ENCODE assay signal across 9 cellular contexts in the genomic region with DNA sequence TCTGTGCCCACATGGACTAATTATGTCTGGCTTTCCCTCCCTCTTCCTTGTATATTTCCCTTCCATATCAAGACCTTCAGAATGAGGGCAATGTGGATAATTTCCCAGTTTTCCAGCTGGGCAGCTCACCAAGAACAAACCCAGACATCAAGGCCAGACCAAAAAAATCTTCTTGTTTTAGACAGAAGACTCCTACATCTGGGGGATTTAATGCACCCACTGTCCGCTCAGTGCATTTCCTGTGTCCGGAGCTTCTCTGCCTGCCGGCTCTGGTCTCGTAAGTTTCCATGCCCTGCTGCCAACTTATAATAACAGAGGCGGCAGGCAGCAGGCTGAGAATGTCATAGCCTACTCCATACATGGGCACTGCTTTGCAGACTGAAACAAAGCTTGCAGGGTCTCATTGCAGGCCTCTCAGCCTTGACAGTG.
DNase-seq lines count a peak whose midpoint lies in the region; ATAC-seq, FAIRE-seq and TF ChIP-seq lines count a peak whose summit lies in the region.
"Had no signal": no experiment of that assay in that cellular context is flagged by ENCODE, and none has a peak within 500 bp of the region (broad histone marks: within the 10 kb centered on the region; RNA-seq: fewer than 3 reads in every experiment).

No MANE protein-coding gene starts in this region.

- no peak overlapping the region for H3K4me3 Mint-ChIP-seq in astrocyte (ENCODE audit: unreplicated experiment)

- H3K9me3 ChIP-seq in BE2C, result no peaks in the 10 kb centered on the region
- no peaks in the 10 kb centered on the region for H3K9me3 ChIP-seq in astrocyte (ENCODE audit: insufficient read depth, low read depth, low read length)
- H3K9me3 ChIP-seq in prostate gland, result no peaks in the 10 kb centered on the region
- peaks cover 8% of the 10 kb centered on the region; the same call in 1 of the 2 replicates for H3K9me3 ChIP-seq in HAP-1

- in situ Hi-C loops in HAP-1 (cut with MboI; ENCODE audit: low sequenced_read_pairs), result no loop called here

- no peaks in the 10 kb centered on the region for H3K27me3 ChIP-seq in BE2C
- no peaks in the 10 kb centered on the region for H3K27me3 ChIP-seq in astrocyte (ENCODE audit: insufficient read depth, low read length)
- H3K27me3 ChIP-seq in prostate gland (replicated peaks; ENCODE audit: insufficient read depth), result no peaks in the 10 kb centered on the region
- no peaks in the 10 kb centered on the region for H3K27me3 ChIP-seq in HAP-1 (ENCODE audit: low read depth)

- H3K36me3 ChIP-seq in BE2C (no peaks in the 10 kb centered on the region; the same call in 1 of the 2 replicates), astrocyte (ENCODE audit: insufficient read depth, low read length) (peaks cover 20% of the 10 kb centered on the region), prostate gland (no peaks in the 10 kb centered on the region), HAP-1 (replicated peaks) (no peaks in the 10 kb centered on the region)

- DNase-seq in BE2C, result peak; percentile 35
- peak; percentile 42 for DNase-seq in astrocyte (ENCODE audit: low read depth)
- peak; percentile 64 for DNase-seq in left cardiac atrium
- DNase-seq in prostate gland (ENCODE audit: low spot score), result no peak
- DNase-seq in kidney tubule cell (ENCODE audit: low spot score), result no peak
- no peak for DNase-seq in HTR-8/SVneo (ENCODE audit: insufficient read length, low spot score)
- DNase-seq in GM20000 (ENCODE audit: low spot score), result no peak
- DNase-seq in HAP-1 (ENCODE audit: low spot score in 2 of 2), result no peak
- DNase-seq: activated gamma-delta T cell treated with Interleukin-2 at 50 U/mL for 16 hours had no signal

- no peaks in the 10 kb centered on the region for H3K27me3 Mint-ChIP-seq in astrocyte (ENCODE audit: low read depth, unreplicated experiment)

- peak overlapping the region; percentile 6 for H3K9ac ChIP-seq in astrocyte (ENCODE audit: low read length)

- no peak overlapping the region for H2AFZ ChIP-seq in astrocyte (ENCODE audit: low read depth, low read length)

- H3K4me1 Mint-ChIP-seq in astrocyte (ENCODE audit: low read depth, unreplicated experiment), result peaks cover 9% of the 10 kb centered on the region

- H3K4me1 ChIP-seq in BE2C (peaks cover 9% of the 10 kb centered on the region), astrocyte (ENCODE audit: insufficient read depth, low read length) (no peaks in the 10 kb centered on the region), prostate gland (replicated peaks) (peaks cover 11% of the 10 kb centered on the region), HAP-1 (no peaks in the 10 kb centered on the region; the same call in 1 of the 2 replicates)

- no peak for TF ChIP-seq POLR2A in prostate gland (IDR thresholded peaks at IDR 0.05)

- H3K27ac ChIP-seq in astrocyte (ENCODE audit: low read depth, low read length) (no peak overlapping the region), prostate gland (peak overlapping the region; percentile 56 to 62)

- H3K9me3 Mint-ChIP-seq in astrocyte (ENCODE audit: unreplicated experiment), result peaks cover 12% of the 10 kb centered on the region

- peaks cover 6% of the 10 kb centered on the region for H4K20me1 ChIP-seq in astrocyte (ENCODE audit: insufficient read depth, low read length)

- H3K4me3 ChIP-seq in BE2C (ENCODE audit: low read depth, low read length) (no peak overlapping the region), astrocyte (ENCODE audit: insufficient read depth, low read depth, low read length) (no peak overlapping the region), prostate gland (no peak overlapping the region), HAP-1 (no peak overlapping the region)

- peaks cover 50% of the 10 kb centered on the region for H3K36me3 Mint-ChIP-seq in astrocyte (ENCODE audit: low read depth, unreplicated experiment)

- H3K4me2 ChIP-seq in astrocyte (ENCODE audit: low read length), result no peak overlapping the region

- H3K27ac Mint-ChIP-seq in astrocyte (ENCODE audit: unreplicated experiment), result peak overlapping the region; percentile 85

- intact Hi-C loops in left cardiac atrium (cut with DNase I), result loop anchor here (10.0 kb wide), 2 partner anchors 109 to 209 kb away; no protein-coding TSS in a partner anchor
- intact Hi-C loops in prostate gland (cut with DNase I), result no loop called here

- WGBS in prostate gland, result 32% methylated on average over 5 of the region's 5 CpGs

- TF ChIP-seq CTCF in BE2C (IDR thresholded peaks at IDR 0.05; ENCODE audit: low read depth, low read length) (no peak), astrocyte (IDR thresholded peaks at IDR 0.05; ENCODE audit: insufficient read depth, low read depth, low read length) (no peak), prostate gland (IDR thresholded peaks at IDR 0.05) (no peak), GM20000 (IDR thresholded peaks at IDR 0.05; ENCODE audit: extremely low read depth, missing control alignments) (no peak)

- FAIRE-seq in astrocyte (lab: Jason Lieb, UNC), result no peak
- no peak for FAIRE-seq in HTR-8/SVneo (lab: Jason Lieb, UNC)

- peak; percentile 79 to 85 for ATAC-seq in left cardiac atrium

- no peaks in the 10 kb centered on the region for H3K79me2 ChIP-seq in astrocyte (ENCODE audit: insufficient read depth, low read length)

Comparison
In these comparisons a context has a peak if more than half of its experiments do, and no peak if none do; other contexts are left out.
1. DNase-seq: peak in BE2C (single experiment), astrocyte (single experiment) and left cardiac atrium (single experiment); none in prostate gland (single experiment), kidney tubule cell (single experiment), HTR-8/SVneo (single experiment), GM20000 (single experiment) and HAP-1 (0 of 2).